Comparison of ENCODE assay signal across 12 cellular contexts in the genomic region with DNA sequence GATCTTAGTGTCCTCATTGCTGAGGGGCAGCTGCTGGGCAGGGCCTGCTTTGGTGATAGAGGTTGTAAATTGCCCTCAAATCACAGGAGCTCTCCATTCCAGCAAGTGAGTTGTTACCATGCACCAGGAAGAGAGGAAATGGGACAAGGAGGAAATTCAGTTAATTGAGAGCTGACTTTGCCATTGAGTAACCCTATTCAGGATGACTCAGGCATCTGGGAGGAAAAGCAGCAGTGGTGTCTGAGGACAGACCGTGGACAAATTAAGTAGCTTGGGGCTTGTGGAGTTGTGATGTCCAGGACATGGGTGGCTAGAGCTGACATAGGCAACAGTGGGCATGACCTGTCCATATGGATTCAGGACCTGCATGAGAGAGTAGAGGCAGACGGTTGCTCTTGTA. TPM values are rescaled to one million over a fixed set of nuclear protein-coding genes. Genes with fewer than 3 reads are reported as not detected.
DNase-seq lines count a peak whose midpoint lies in the region; ATAC-seq and TF ChIP-seq lines count a peak whose summit lies in the region.
"Had no signal": no experiment of that assay in that cellular context is flagged by ENCODE, and none has a peak within 500 bp of the region (broad histone marks: within the 10 kb centered on the region; RNA-seq: fewer than 3 reads in every experiment).

No MANE protein-coding gene starts in this region.

- intact Hi-C loops in Right ventricle myocardium inferior (cut with DNase I) (no loop called here), cardiac septum (cut with DNase I) (no loop called here)

- ATAC-seq in Right ventricle myocardium inferior: peak; percentile 44
- no peak for ATAC-seq in HG02759 (IDR thresholded peaks at IDR 0.05; ENCODE audit: unreplicated experiment)
- no peak for ATAC-seq in HG03196 (IDR thresholded peaks at IDR 0.05; ENCODE audit: unreplicated experiment)
- ATAC-seq: stimulated activated effector memory CD8-positive, alpha-beta T cell treated with anti-CD3 and anti-CD28 coated beads, Interleukin-12 subunit alpha, Interleukin-12 subunit beta, amount 100 ng/mL, for 72 hours had no signal

- H3K4me3 ChIP-seq in epithelial cell of esophagus (ENCODE audit: low read length): no peak overlapping the region

- H3K4me3 Mint-ChIP-seq in mesothelial cell of epicardium: no peak overlapping the region
- H3K4me3 Mint-ChIP-seq: stimulated activated effector memory CD8-positive, alpha-beta T cell treated with anti-CD3 and anti-CD28 coated beads, Interleukin-12 subunit alpha, Interleukin-12 subunit beta, amount 100 ng/mL, for 72 hours had no signal

- H3K36me3 Mint-ChIP-seq in mesothelial cell of epicardium: peaks cover 3% of the 10 kb centered on the region
- H3K36me3 Mint-ChIP-seq: stimulated activated effector memory CD8-positive, alpha-beta T cell treated with anti-CD3 and anti-CD28 coated beads, Interleukin-12 subunit alpha, Interleukin-12 subunit beta, amount 100 ng/mL, for 72 hours had no signal

- H3K4me1 Mint-ChIP-seq in mesothelial cell of epicardium: peaks cover 22% of the 10 kb centered on the region

- H3K9me3 Mint-ChIP-seq in mesothelial cell of epicardium: peaks cover 3% of the 10 kb centered on the region
- H3K9me3 Mint-ChIP-seq: stimulated activated effector memory CD8-positive, alpha-beta T cell treated with anti-CD3 and anti-CD28 coated beads, Interleukin-12 subunit alpha, Interleukin-12 subunit beta, amount 100 ng/mL, for 72 hours had no signal

- H3K27me3 Mint-ChIP-seq in mesothelial cell of epicardium (ENCODE audit: low read depth): no peaks in the 10 kb centered on the region

- DNase-seq in Right ventricle myocardium inferior (ENCODE audit: missing footprints) (no peak), cardiac septum (ENCODE audit: low spot score) (no peak), epithelial cell of esophagus (ENCODE audit: low read depth) (peak; percentile 81), mesothelial cell of epicardium (ENCODE audit: low spot score in 2 of 2, unreplicated experiment in 2 of 2) (no peak), putamen (ENCODE audit: low spot score) (no peak), UCSD-AML1 (lab: John Stamatoyannopoulos, UW; ENCODE audit: unreplicated experiment) (no peak)
- DNase-seq: activated naive CD4-positive, alpha-beta T cell treated with Interleukin-2 at 50 U/mL for 16 hours; retina; WERI-Rb-1 had no signal

- TF ChIP-seq CTCF in epithelial cell of esophagus (IDR thresholded peaks at IDR 0.05; ENCODE audit: insufficient read depth, low read depth, low read length, missing control alignments) (no peak), mesothelial cell of epicardium (IDR thresholded peaks at IDR 0.05; ENCODE audit: unreplicated experiment) (no peak)

- H3K27ac Mint-ChIP-seq in mesothelial cell of epicardium: peak overlapping the region; percentile 19
- H3K27ac Mint-ChIP-seq: stimulated activated effector memory CD8-positive, alpha-beta T cell treated with anti-CD3 and anti-CD28 coated beads, Interleukin-12 subunit alpha, Interleukin-12 subunit beta, amount 100 ng/mL, for 72 hours had no signal

RNA-seq across cellular contexts. Expression of gene ARHGEF10L, which starts 5.9 kb away (rescaled TPM):
- 59.9 TPM for total RNA-seq in Right ventricle myocardium inferior
- total RNA-seq in cardiac septum: 59.8 TPM
- 31.3 to 33.1 TPM (median 32.6 TPM) in 3 replicates for total RNA-seq in mesothelial cell of epicardium
